In genomic region chr16:67941469-67942199, GRCh38 we compare ENCODE assay signal across 11 cellular contexts. TPM values are rescaled to one million over a fixed set of nuclear protein-coding genes. Genes with fewer than 3 reads are reported as not detected.
DNase-seq lines count a peak whose midpoint lies in the region; ATAC-seq, FAIRE-seq and TF ChIP-seq lines count a peak whose summit lies in the region.
"Had no signal": no experiment of that assay in that cellular context is flagged by ENCODE, and none has a peak within 500 bp of the region (broad histone marks: within the 10 kb centered on the region; RNA-seq: fewer than 3 reads in every experiment).

No MANE protein-coding gene starts in this region.

- DNase-seq in A549 (ENCODE audit: low read depth in 1 of 2, low spot score in 1 of 2) (no peak), T-helper 17 cell (no peak), endodermal cell (no peak), inferior parietal cortex (ENCODE audit: extremely low spot score) (no peak), NCI-H2081 (lab: John Stamatoyannopoulos, UW) (no peak), posterior cingulate gyrus (no peak)
- no peak for DNase-seq in CD8-positive, alpha-beta T cell
- DNase-seq: colonic mucosa, NCI-H1048, NCI-H345 had no signal

- no peaks in the 10 kb centered on the region for H3K9me3 Mint-ChIP-seq in CD8-positive, alpha-beta T cell
- H3K9me3 Mint-ChIP-seq in endodermal cell, result no peaks in the 10 kb centered on the region

- CTCF ChIA-PET in A549 (lab: Yijun Ruan, JAX), result interaction anchor here (0.6 to 5.2 kb wide), 24 partner anchors 9 to 420 kb away, joined by 3 to 54 read pairs (median 3); no protein-coding TSS in a partner anchor
- CTCF ChIA-PET in CD8-positive, alpha-beta T cell (lab: Charles Lee), result interaction anchor here (0.7 to 6.7 kb wide), 22 partner anchors 10 to 421 kb away, joined by 3 to 42 read pairs (median 4); partner anchors contain the start of genes CTRL, DDX28, DUS2 and NRN1L

- intact Hi-C loops in CD8-positive, alpha-beta T cell (cut with DNase I, micrococcal nuclease), result loop anchor here in 1 of 2 experiments (2.0 kb wide), 1 partner anchor 59 kb away; no protein-coding TSS in a partner anchor
- intact Hi-C loops in posterior cingulate gyrus (cut with DNase I), result no loop called here

- peaks cover 36% of the 10 kb centered on the region for H3K4me1 Mint-ChIP-seq in CD8-positive, alpha-beta T cell (ENCODE audit: low read depth)
- H3K4me1 Mint-ChIP-seq in T-helper 17 cell (peaks cover 22% of the 10 kb centered on the region), endodermal cell (peaks cover 13% of the 10 kb centered on the region)

- H3K27ac ChIP-seq in A549 (no peak overlapping the region), endodermal cell (ENCODE audit: low read depth, low read length) (peak overlapping the region; percentile 16)
- H3K27ac ChIP-seq in CD8-positive, alpha-beta T cell (ENCODE audit: low read depth, low read length), result no peak overlapping the region
- H3K27ac ChIP-seq: colonic mucosa had no signal

- TF ChIP-seq EP300 in A549 (IDR thresholded peaks at IDR 0.05), result no peak

- H3K9ac ChIP-seq in endodermal cell (ENCODE audit: extremely low read depth, low read length, poor library complexity, severe bottlenecking), result no peak overlapping the region

- H3K4me1 ChIP-seq in A549 (peaks cover 7% of the 10 kb centered on the region; the same call in 2 of the 3 replicates), endodermal cell (ENCODE audit: control insufficient read depth, insufficient read depth, low read length) (peaks cover 10% of the 10 kb centered on the region)
- peaks cover 45% of the 10 kb centered on the region for H3K4me1 ChIP-seq in CD8-positive, alpha-beta T cell (ENCODE audit: insufficient read depth, low read length)

- no peak for FAIRE-seq in A549 (lab: Jason Lieb, UNC)

- H3K9me3 ChIP-seq in A549 (no peaks in the 10 kb centered on the region), T-helper 17 cell (ENCODE audit: control insufficient read depth, low read length, poor library complexity, severe bottlenecking) (no peaks in the 10 kb centered on the region), endodermal cell (ENCODE audit: control insufficient read depth, low read length) (no peaks in the 10 kb centered on the region)
- no peaks in the 10 kb centered on the region for H3K9me3 ChIP-seq in CD8-positive, alpha-beta T cell (ENCODE audit: low read length)
- H3K9me3 ChIP-seq: colonic mucosa had no signal

- peaks cover 11% of the 10 kb centered on the region for H3K36me3 ChIP-seq in CD8-positive, alpha-beta T cell (ENCODE audit: insufficient read depth, low read length)
- peaks cover 26% of the 10 kb centered on the region for H3K36me3 ChIP-seq in endodermal cell (ENCODE audit: control insufficient read depth, insufficient read depth, low read length)

- TF ChIP-seq CTCF in A549 (IDR thresholded peaks at IDR 0.05), result no peak
- TF ChIP-seq CTCF in CD8-positive, alpha-beta T cell (IDR thresholded peaks at IDR 0.05), result no peak
- no peak for TF ChIP-seq CTCF in endodermal cell (conservative IDR thresholded peaks at IDR 0.05)

- no peak overlapping the region for H3K4me2 ChIP-seq in A549

- peak; percentile 4 to 11; a peak in 3 of 6 replicates for ATAC-seq in A549
- ATAC-seq in CD8-positive, alpha-beta T cell, result no peak
- no peak for ATAC-seq in T-helper 17 cell

- H3K27me3 ChIP-seq in CD8-positive, alpha-beta T cell (ENCODE audit: insufficient read depth, low read length), result no peaks in the 10 kb centered on the region
- no peaks in the 10 kb centered on the region for H3K27me3 ChIP-seq in endodermal cell (ENCODE audit: control insufficient read depth, insufficient read depth, low read length, poor library complexity, severe bottlenecking)
- H3K27me3 ChIP-seq: colonic mucosa had no signal

- POLR2A ChIA-PET in A549 (lab: Yijun Ruan, JAX), result no interaction called here
- POLR2A ChIA-PET in CD8-positive, alpha-beta T cell (lab: Charles Lee), result interaction anchor here (0.9 kb wide), 1 partner anchor 303 kb away, joined by 3 read pairs; no protein-coding TSS in a partner anchor

- H3K27me3 Mint-ChIP-seq in CD8-positive, alpha-beta T cell (ENCODE audit: low read depth), result no peaks in the 10 kb centered on the region
- no peaks in the 10 kb centered on the region for H3K27me3 Mint-ChIP-seq in T-helper 17 cell
- H3K27me3 Mint-ChIP-seq in endodermal cell (ENCODE audit: insufficient read depth), result no peaks in the 10 kb centered on the region

- WGBS in A549 (ENCODE audit: missing lambda C conversion rate), result 74% methylated on average over 9 of the region's 9 CpGs
- WGBS in endodermal cell (ENCODE audit: insufficient coverage in 1 of 2, insufficient read length in 1 of 2), 2 experiments, result 88 to 91% methylated on average over 4 to 9 of the region's 9 CpGs

- peak overlapping the region; percentile 73 for H3K27ac Mint-ChIP-seq in CD8-positive, alpha-beta T cell
- H3K27ac Mint-ChIP-seq in T-helper 17 cell (peak overlapping the region; percentile 53), endodermal cell (no peak overlapping the region)

- TF ChIP-seq RAD21 in A549 (conservative IDR thresholded peaks at IDR 0.05 in 1 of 2, IDR thresholded peaks at IDR 0.05 in 1 of 2), result no peak

- no peak overlapping the region for H3K4me3 ChIP-seq in A549
- no peak overlapping the region for H3K4me3 ChIP-seq in CD8-positive, alpha-beta T cell (ENCODE audit: low read depth, low read length)
- no peak overlapping the region for H3K4me3 ChIP-seq in endodermal cell (ENCODE audit: low read length)
- H3K4me3 ChIP-seq: colonic mucosa had no signal

- TF ChIP-seq POLR2A in A549 (IDR thresholded peaks at IDR 0.05; ENCODE audit: low read length), result no peak

- H3K36me3 Mint-ChIP-seq in CD8-positive, alpha-beta T cell, result peaks cover 19% of the 10 kb centered on the region
- H3K36me3 Mint-ChIP-seq in T-helper 17 cell (ENCODE audit: low read depth) (peaks cover 2% of the 10 kb centered on the region), endodermal cell (ENCODE audit: low read depth) (peaks cover 13% of the 10 kb centered on the region)

- no peak overlapping the region for H3K4me3 Mint-ChIP-seq in CD8-positive, alpha-beta T cell
- no peak overlapping the region for H3K4me3 Mint-ChIP-seq in T-helper 17 cell
- no peak overlapping the region for H3K4me3 Mint-ChIP-seq in endodermal cell

TF ChIP-seq in A549, 52 proteins besides CTCF, POLR2A, EP300 and RAD21:
- TF ChIP-seq POLR2AphosphoS2 (conservative IDR thresholded peaks at IDR 0.05; ENCODE audit: low read length) (0 out of 2 replicates have a peak, but pooled peaks have one; percentile 69), HOXB5 (CRISPR knock-in tag; IDR thresholded peaks at IDR 0.05) (no peak)

RNA-seq across cellular contexts. Expression of gene LCAT, which starts 2.3 kb away (rescaled TPM):
- polyA plus RNA-seq in A549 (2011; rRNA removed), result 1.7 and 2.6 TPM in 2 replicates
- 5.6 and 7.2 TPM in 2 replicates for polyA plus RNA-seq in A549 (2012; cell fraction: cytosol; rRNA removed)
- polyA plus RNA-seq in A549 (2012; cell fraction: nucleus; rRNA removed), result 61.3 and 65.9 TPM in 2 replicates
- 8.4 to 11.2 TPM (median 10.0 TPM) in 3 replicates for polyA plus RNA-seq in A549 (2017; fragmentation: RNase III; extraction: RNeasy Plus Mini Kit Qiagen cat#74134 plus additional on column Dnase treatment)
- 0.66 and 1.5 TPM in 2 replicates for polyA minus RNA-seq in A549 (2011; rRNA and poly(A)+ RNA removed)
- 1 to 10 TPM; 3.3 to 5.8 TPM for total RNA-seq in CD8-positive, alpha-beta T cell
- 1 to 10 TPM; 4.6 to 5.7 TPM for total RNA-seq in T-helper 17 cell
- total RNA-seq in endodermal cell, result 10 to 100 TPM in 1 of 2 donors, 1 to 10 TPM in 1; 8.4 to 14.3 TPM
- 8.7 TPM for polyA plus RNA-seq in endodermal cell (2013, experiment 1 of 2)
- 9.7 TPM for polyA plus RNA-seq in endodermal cell (2013, experiment 2 of 2)

RNA-seq across cellular contexts. Expression of gene PSMB10, which starts 5.0 kb away (rescaled TPM):
- polyA plus RNA-seq in A549 (2011; rRNA removed), result 11.0 and 11.3 TPM in 2 replicates
- polyA plus RNA-seq in A549 (2012; cell fraction: cytosol; rRNA removed), result 74.3 and 76.3 TPM in 2 replicates
- 57.1 and 62.6 TPM in 2 replicates for polyA plus RNA-seq in A549 (2012; cell fraction: nucleus; rRNA removed)
- polyA plus RNA-seq in A549 (2017; fragmentation: RNase III; extraction: RNeasy Plus Mini Kit Qiagen cat#74134 plus additional on column Dnase treatment), result 51.9 to 53.5 TPM (median 52.4 TPM) in 3 replicates
- 5.2 and 6.7 TPM in 2 replicates for polyA minus RNA-seq in A549 (2011; rRNA and poly(A)+ RNA removed)
- 10 to 100 TPM; 82.0 to 83.9 TPM for total RNA-seq in CD8-positive, alpha-beta T cell
- total RNA-seq in T-helper 17 cell, result 100 to 1,000 TPM in 1 of 2 donors, 10 to 100 TPM in 1; 93.7 to 119 TPM
- 10 to 100 TPM; 15.5 to 16.5 TPM for total RNA-seq in endodermal cell
- 15.1 TPM for polyA plus RNA-seq in endodermal cell (2013, experiment 1 of 2)
- 16.7 TPM for polyA plus RNA-seq in endodermal cell (2013, experiment 2 of 2)

RNA-seq across cellular contexts. Expression of gene CTRL, which starts 10.0 kb away (rescaled TPM):
- 0.92 and 1.6 TPM in 2 replicates for polyA plus RNA-seq in A549 (2011; rRNA removed)
- polyA plus RNA-seq in A549 (2012; cell fraction: cytosol; rRNA removed), result 5.4 and 6.9 TPM in 2 replicates
- polyA plus RNA-seq in A549 (2012; cell fraction: nucleus; rRNA removed), result 15.4 and 21.9 TPM in 2 replicates
- 3.6 to 4.4 TPM (median 3.9 TPM) in 3 replicates for polyA plus RNA-seq in A549 (2017; fragmentation: RNase III; extraction: RNeasy Plus Mini Kit Qiagen cat#74134 plus additional on column Dnase treatment)
- 0.83 and 1.6 TPM in 2 replicates for polyA minus RNA-seq in A549 (2011; rRNA and poly(A)+ RNA removed)
- 10 to 100 TPM; 16.6 to 18.6 TPM for total RNA-seq in CD8-positive, alpha-beta T cell
- 1 to 10 TPM; 6.7 to 8.4 TPM for total RNA-seq in T-helper 17 cell
- total RNA-seq in endodermal cell, result 1 to 10 TPM in 1 of 2 donors, under 1 TPM in 1; 0.66 to 2.3 TPM
- polyA plus RNA-seq in endodermal cell (2013, experiment 1 of 2), result 1.6 TPM
- 1.1 TPM for polyA plus RNA-seq in endodermal cell (2013, experiment 2 of 2)

RNA-seq across cellular contexts. Expression of gene SLC12A4, which starts 26.8 kb away (rescaled TPM):
- polyA plus RNA-seq in A549 (2011; rRNA removed), result 18.2 and 19.5 TPM in 2 replicates
- 31.7 and 34.8 TPM in 2 replicates for polyA plus RNA-seq in A549 (2012; cell fraction: cytosol; rRNA removed)
- polyA plus RNA-seq in A549 (2012; cell fraction: nucleus; rRNA removed), result 134 and 182 TPM in 2 replicates
- 32.6 to 34.7 TPM (median 33.2 TPM) in 3 replicates for polyA plus RNA-seq in A549 (2017; fragmentation: RNase III; extraction: RNeasy Plus Mini Kit Qiagen cat#74134 plus additional on column Dnase treatment)
- polyA minus RNA-seq in A549 (2011; rRNA and poly(A)+ RNA removed), result 57.8 and 60.3 TPM in 2 replicates
- total RNA-seq in CD8-positive, alpha-beta T cell, result 10 to 100 TPM; 20.1 to 20.7 TPM
- total RNA-seq in T-helper 17 cell, result 10 to 100 TPM; 19.5 to 24.3 TPM
- total RNA-seq in endodermal cell, result 10 to 100 TPM; 37.9 to 43.4 TPM
- 21.2 TPM for polyA plus RNA-seq in endodermal cell (2013, experiment 1 of 2)
- 18.5 TPM for polyA plus RNA-seq in endodermal cell (2013, experiment 2 of 2)

RNA-seq across cellular contexts. Expression of gene DPEP3, which starts 38.7 kb away (rescaled TPM):
- polyA plus RNA-seq in A549 (2011; rRNA removed) (not detected in 2 replicates), A549 (2017; fragmentation: RNase III; extraction: RNeasy Plus Mini Kit Qiagen cat#74134 plus additional on column Dnase treatment) (not detected in 3 replicates)
- polyA plus RNA-seq in A549 (2012; cell fraction: cytosol; rRNA removed), result not detected in 2 replicates
- 0.02 TPM in 1 of 2 replicates, not detected in the other for polyA plus RNA-seq in A549 (2012; cell fraction: nucleus; rRNA removed)
- not detected in 2 replicates for polyA minus RNA-seq in A549 (2011; rRNA and poly(A)+ RNA removed)
- under 1 TPM; 0.30 to 0.58 TPM for total RNA-seq in CD8-positive, alpha-beta T cell
- total RNA-seq in T-helper 17 cell (under 1 TPM; 0.22 to 0.68 TPM), endodermal cell (1 to 10 TPM; 2.9 to 3.5 TPM)
- not detected for polyA plus RNA-seq in endodermal cell (2013, experiment 1 of 2)
- polyA plus RNA-seq in endodermal cell (2013, experiment 2 of 2), result not detected
- total RNA-seq: colonic mucosa had no signal
- polyA plus RNA-seq: BJ had no signal

Comparison
In these comparisons a context has a peak if more than half of its experiments do, and no peak if none do; other contexts are left out.
1. ATAC-seq: peak in A549 (2 of 2); none in CD8-positive, alpha-beta T cell (single experiment) and T-helper 17 cell (single experiment).
2. RNA of gene PSMB10, which starts 5.0 kb away (total RNA-seq): 93.7 to 119 TPM in T-helper 17 cell and 82.0 to 83.9 TPM in CD8-positive, alpha-beta T cell; 15.5 to 16.5 TPM in endodermal cell; every median in the first group is over 4 times any median in the second.